ENCODE assay signal across 21 cellular contexts in the genomic region with DNA sequence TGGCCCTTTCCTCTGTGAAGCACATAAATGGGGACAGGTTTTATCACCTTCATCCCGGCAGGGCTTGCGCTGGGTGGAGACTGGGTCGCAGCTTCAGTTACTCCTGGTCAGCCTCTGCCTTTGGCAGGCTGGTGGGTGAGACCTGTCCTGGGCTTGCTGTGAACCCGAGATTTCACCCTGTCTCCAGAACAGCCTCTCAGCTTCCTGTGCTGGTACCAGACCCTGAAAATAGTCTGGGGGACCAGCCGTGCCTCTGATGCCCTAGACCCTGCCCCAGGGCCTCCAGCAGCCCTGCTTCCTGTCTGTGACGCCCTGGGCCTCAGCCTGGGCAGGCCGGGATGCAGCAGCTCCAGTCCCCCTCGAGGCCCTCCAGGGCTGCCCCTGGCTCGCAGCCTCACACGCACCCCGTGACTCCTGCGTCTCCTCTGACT. TPM values are rescaled to one million over a fixed set of nuclear protein-coding genes. Genes with fewer than 3 reads are reported as not detected.
DNase-seq lines count a peak whose midpoint lies in the region; ATAC-seq, FAIRE-seq and TF ChIP-seq lines count a peak whose summit lies in the region.
"Had no signal": no experiment of that assay in that cellular context is flagged by ENCODE, and none has a peak within 500 bp of the region (broad histone marks: within the 10 kb centered on the region; RNA-seq: fewer than 3 reads in every experiment).

No MANE protein-coding gene starts in this region.

- DNase-seq in activated naive CD4-positive, alpha-beta T cell treated with anti-CD3 and anti-CD28 coated beads, Interleukin-2, amount 10 ng/mL, durations not matched to agents 7 days and 5 days, result peak; percentile 19
- DNase-seq in activated naive CD4-positive, alpha-beta T cell treated with anti-CD3 and anti-CD28 coated beads for 36 hours, result no peak
- DNase-seq in K562 (ENCODE audit: extremely low read depth in 1 of 4, low spot score in 3 of 4) (no peak), transverse colon (peak; percentile 6), SIG-M5 (lab: John Stamatoyannopoulos, UW) (no peak), NCI-H2196 (lab: John Stamatoyannopoulos, UW; ENCODE audit: unreplicated experiment) (no peak), COLO829 (ENCODE audit: low spot score) (no peak)
- peak; percentile 52 for DNase-seq in natural killer cell treated with Interleukin-12 subunit alpha and Interleukin-12 subunit beta and Interleukin-15 and Interleukin-18, amount 100 ng/mL, for 72 hours (ENCODE audit: low spot score)
- DNase-seq: activated CD4-positive, alpha-beta T cell treated with anti-CD3 and anti-CD28 coated beads for 1 hour; activated gamma-delta T cell treated with Interleukin-2 at 50 U/mL for 16 hours; anterior cingulate cortex; DMS 273 treated with DMSO at 0.1 percent for 48 hours; effector CD4-positive, alpha-beta T cell; MM.1S; naive B cell; T-helper 9 cell had no signal

- TF ChIP-seq CTCF in K562 (IDR thresholded peaks at IDR 0.05 in 2 of 3, conservative IDR thresholded peaks at IDR 0.05 in 1 of 3; ENCODE audit: insufficient read depth in 2 of 3, low read depth in 1 of 3, low read length in 3 of 3), result no peak
- TF ChIP-seq CTCF in transverse colon (IDR thresholded peaks at IDR 0.05), result no peak

- TF ChIP-seq POLR2A in K562 (conservative IDR thresholded peaks at IDR 0.05) (no peak), transverse colon (IDR thresholded peaks at IDR 0.05) (no peak)

- no peak for FAIRE-seq in K562 (lab: Jason Lieb, UNC)
- FAIRE-seq: GM12891 had no signal

- POLR2A ChIA-PET in K562 (lab: Yijun Ruan, JAX), result no interaction called here

- no peak for TF ChIP-seq RAD21 in K562 (CRISPR knock-in tag; conservative IDR thresholded peaks at IDR 0.05 in 1 of 2, IDR thresholded peaks at IDR 0.05 in 1 of 2)

- H3K36me3 Mint-ChIP-seq in activated naive CD4-positive, alpha-beta T cell treated with anti-CD3 and anti-CD28 coated beads, Interleukin-2, amount 10 ng/mL, durations not matched to agents 7 days and 5 days, result no peaks in the 10 kb centered on the region
- H3K36me3 Mint-ChIP-seq in activated naive CD4-positive, alpha-beta T cell treated with anti-CD3 and anti-CD28 coated beads for 36 hours (ENCODE audit: low read depth), result no peaks in the 10 kb centered on the region
- H3K36me3 Mint-ChIP-seq in natural killer cell treated with Interleukin-12 subunit alpha and Interleukin-12 subunit beta and Interleukin-15 and Interleukin-18, amount 100 ng/mL, for 72 hours, result no peaks in the 10 kb centered on the region

- no peak overlapping the region for H3K4me2 ChIP-seq in K562 (ENCODE audit: insufficient read depth, low read length)

- no peaks in the 10 kb centered on the region for H4K20me1 ChIP-seq in K562 (replicated peaks; ENCODE audit: control insufficient read depth, insufficient read depth, low read length)

- H3K9ac ChIP-seq in K562 (ENCODE audit: insufficient read depth in 1 of 2, low read depth in 2 of 2, low read length in 2 of 2), result peak overlapping the region in 1 of 2 experiments; percentile 58; a peak in 2 of 4 replicates

- H2AFZ ChIP-seq in K562 (ENCODE audit: low read depth, low read length), result peak overlapping the region; percentile 72

- no peak overlapping the region for H3K4me3 Mint-ChIP-seq in activated naive CD4-positive, alpha-beta T cell treated with anti-CD3 and anti-CD28 coated beads, Interleukin-2, amount 10 ng/mL, durations not matched to agents 7 days and 5 days
- H3K4me3 Mint-ChIP-seq in activated naive CD4-positive, alpha-beta T cell treated with anti-CD3 and anti-CD28 coated beads for 36 hours, result no peak overlapping the region
- H3K4me3 Mint-ChIP-seq in natural killer cell treated with Interleukin-12 subunit alpha and Interleukin-12 subunit beta and Interleukin-15 and Interleukin-18, amount 100 ng/mL, for 72 hours, result no peak overlapping the region

- no peaks in the 10 kb centered on the region for H3K36me3 ChIP-seq in K562 (ENCODE audit: control insufficient read depth, insufficient read depth, low read length)
- no peaks in the 10 kb centered on the region for H3K36me3 ChIP-seq in transverse colon
- H3K36me3 ChIP-seq: prostate gland, uterus had no signal

- H3K4me1 ChIP-seq in K562 (replicated peaks in 1 of 2; ENCODE audit: control insufficient read depth in 2 of 2, insufficient read depth in 2 of 2, low read length in 2 of 2) (peaks cover 5 to 22% of the 10 kb centered on the region in 2 experiments), transverse colon (peaks cover 0 to 5% (median 5%) of the 10 kb centered on the region in 4 donors)
- H3K4me1 ChIP-seq: prostate gland, uterus had no signal

- H3K79me2 ChIP-seq in K562 (ENCODE audit: control insufficient read depth, insufficient read depth, low read length), result no peaks in the 10 kb centered on the region

- H3K27ac ChIP-seq in K562 (ENCODE audit: extremely low read depth, low read depth, low read length) (no peak overlapping the region), transverse colon (no peak overlapping the region)
- H3K27ac ChIP-seq: prostate gland had no signal

- H3K27me3 ChIP-seq in K562 (ENCODE audit: control insufficient read depth in 2 of 2, insufficient read depth in 2 of 2, low read length in 2 of 2) (peaks cover 0 to 16% of the 10 kb centered on the region in 2 experiments; a peak in 3 of 5 replicates), transverse colon (no peaks in the 10 kb centered on the region)
- H3K27me3 ChIP-seq: uterus had no signal

- H3K9me3 Mint-ChIP-seq in activated naive CD4-positive, alpha-beta T cell treated with anti-CD3 and anti-CD28 coated beads, Interleukin-2, amount 10 ng/mL, durations not matched to agents 7 days and 5 days, result no peaks in the 10 kb centered on the region
- no peaks in the 10 kb centered on the region for H3K9me3 Mint-ChIP-seq in activated naive CD4-positive, alpha-beta T cell treated with anti-CD3 and anti-CD28 coated beads for 36 hours
- H3K9me3 Mint-ChIP-seq in natural killer cell treated with Interleukin-12 subunit alpha and Interleukin-12 subunit beta and Interleukin-15 and Interleukin-18, amount 100 ng/mL, for 72 hours, result no peaks in the 10 kb centered on the region
- H3K9me3 Mint-ChIP-seq: naive B cell had no signal

- ATAC-seq in K562, result no peak; the same call in 1 of the 3 replicates
- ATAC-seq in natural killer cell treated with Interleukin-12 subunit alpha and Interleukin-12 subunit beta and Interleukin-15 and Interleukin-18, amount 100 ng/mL, for 72 hours, result no peak
- ATAC-seq: HCT116, Panc1 had no signal

- peaks cover 13% of the 10 kb centered on the region for H3K4me1 Mint-ChIP-seq in activated naive CD4-positive, alpha-beta T cell treated with anti-CD3 and anti-CD28 coated beads, Interleukin-2, amount 10 ng/mL, durations not matched to agents 7 days and 5 days
- H3K4me1 Mint-ChIP-seq in activated naive CD4-positive, alpha-beta T cell treated with anti-CD3 and anti-CD28 coated beads for 36 hours (ENCODE audit: low read depth), result peaks cover 7% of the 10 kb centered on the region
- peaks cover 26 to 39% of the 10 kb centered on the region in 2 donors for H3K4me1 Mint-ChIP-seq in natural killer cell treated with Interleukin-12 subunit alpha and Interleukin-12 subunit beta and Interleukin-15 and Interleukin-18, amount 100 ng/mL, for 72 hours (ENCODE audit: low read depth in 2 of 2)

- H3K27me3 Mint-ChIP-seq in activated naive CD4-positive, alpha-beta T cell treated with anti-CD3 and anti-CD28 coated beads, Interleukin-2, amount 10 ng/mL, durations not matched to agents 7 days and 5 days, result peaks cover 22% of the 10 kb centered on the region
- no peaks in the 10 kb centered on the region for H3K27me3 Mint-ChIP-seq in activated naive CD4-positive, alpha-beta T cell treated with anti-CD3 and anti-CD28 coated beads for 36 hours (ENCODE audit: low read depth)
- H3K27me3 Mint-ChIP-seq in natural killer cell treated with Interleukin-12 subunit alpha and Interleukin-12 subunit beta and Interleukin-15 and Interleukin-18, amount 100 ng/mL, for 72 hours, result no peaks in the 10 kb centered on the region

- no peak overlapping the region for H3K27ac Mint-ChIP-seq in activated naive CD4-positive, alpha-beta T cell treated with anti-CD3 and anti-CD28 coated beads, Interleukin-2, amount 10 ng/mL, durations not matched to agents 7 days and 5 days
- H3K27ac Mint-ChIP-seq in activated naive CD4-positive, alpha-beta T cell treated with anti-CD3 and anti-CD28 coated beads for 36 hours, result no peak overlapping the region
- peak overlapping the region in 1 of 2 donors; percentile 30 for H3K27ac Mint-ChIP-seq in natural killer cell treated with Interleukin-12 subunit alpha and Interleukin-12 subunit beta and Interleukin-15 and Interleukin-18, amount 100 ng/mL, for 72 hours

- no TSS peak for BruUV-seq in K562 (replicated peaks; lab: Mats Ljungman, UMichigan)

- no peak overlapping the region for H3K4me3 ChIP-seq in K562
- H3K4me3 ChIP-seq in transverse colon, result no peak overlapping the region
- H3K4me3 ChIP-seq: prostate gland, uterus had no signal

- no peaks in the 10 kb centered on the region for H3K9me3 ChIP-seq in K562 (replicated peaks; ENCODE audit: control insufficient read depth, insufficient read depth, low read depth, low read length)
- no peaks in the 10 kb centered on the region for H3K9me3 ChIP-seq in transverse colon
- H3K9me3 ChIP-seq: prostate gland, uterus had no signal

- intact Hi-C loops in activated naive CD4-positive, alpha-beta T cell treated with anti-CD3 and anti-CD28 coated beads for 36 hours (cut with micrococcal nuclease), result loop anchor here (10.0 kb wide), 1 partner anchor 251 kb away; no protein-coding TSS in a partner anchor
- intact Hi-C loops in K562 (cut with micrococcal nuclease) (no loop called here), transverse colon (cut with DNase I; ENCODE audit: low total_unique reads) (no loop called here)

- TF ChIP-seq EP300 in K562 (IDR thresholded peaks at IDR 0.05; ENCODE audit: low read length), result no peak
- no peak for TF ChIP-seq EP300 in transverse colon (IDR thresholded peaks at IDR 0.05; ENCODE audit: low read depth)

- H3K9me1 ChIP-seq in K562 (ENCODE audit: control insufficient read depth, insufficient read depth, low read length), result no peaks in the 10 kb centered on the region

- in situ Hi-C loops in K562 (cut with MboI), result loop anchor here (10.0 kb wide), 1 partner anchor 251 kb away; no protein-coding TSS in a partner anchor
- in situ Hi-C loops in transverse colon (cut with MboI; ENCODE audit: low pct_ligation_motif_present in 1 of 4, low pct_unique_long_range_greater_than_20kb in 1 of 4, low sequenced_read_pairs in 3 of 4), result loop anchor here in 3 of 4 donors (10.0 to 25.0 kb wide), 3 partner anchors 154 to 254 kb away; partner anchors contain the start of gene INPP5A (in 2 of the 3)

- WGBS in K562 (ENCODE audit: insufficient coverage, low coverage, missing lambda C conversion rate), result 20% methylated on average over 7 of the region's 12 CpGs
- WGBS in transverse colon (ENCODE audit: low coverage in 1 of 2), 2 donors, result 72% methylated on average over 11 of the region's 12 CpGs; no CpG with 5 or more reads in 1 of the 2 donors

- CTCF ChIA-PET in activated naive CD4-positive, alpha-beta T cell treated with anti-CD3 and anti-CD28 coated beads, Interleukin-2, amount 10 ng/mL, durations not matched to agents 7 days and 5 days (lab: Charles Lee), result interaction anchor here (1.9 kb wide), 1 partner anchor 71 kb away, joined by 9 read pairs; no protein-coding TSS in a partner anchor
- CTCF ChIA-PET in activated naive CD4-positive, alpha-beta T cell treated with anti-CD3 and anti-CD28 coated beads for 36 hours (lab: Charles Lee), result no interaction called here
- CTCF ChIA-PET in K562 (lab: Yijun Ruan, JAX; ENCODE audit: low intra/inter-chr PET ratio), result no interaction called here

RNA-seq across cellular contexts. Expression of gene PWWP2B, which starts 13.2 kb away (rescaled TPM):
- total RNA-seq in activated naive CD4-positive, alpha-beta T cell treated with anti-CD3 and anti-CD28 coated beads for 36 hours, result 1 to 10 TPM; 1.5 to 2.2 TPM
- 1.1 and 5.8 TPM in 2 replicates for total RNA-seq in K562 (2011; cell fraction: chromatin; rRNA removed; ENCODE audit: low replicate concordance)
- 5.5 and 6.5 TPM in 2 replicates for total RNA-seq in K562 (2011; cell fraction: nucleolus; rRNA removed)
- 3.1 and 3.2 TPM in 2 replicates for total RNA-seq in K562 (2011; cell fraction: nucleoplasm; rRNA removed)
- total RNA-seq in K562 (2014; rRNA removed) (7.5 and 10.4 TPM in 2 replicates), K562 (2014; rRNA removed; fragmentation: Illumina TruSeq; extraction: Trizol) (0.64 and 0.80 TPM in 2 replicates), K562 (2015; rRNA removed; fragmentation: Illumina TruSeq; extraction: Trizol) (2.0 and 2.7 TPM in 2 replicates), K562 (2021) (9.2 and 9.8 TPM in 2 replicates), transverse colon (100 to 1,000 TPM in 1 of 4 donors, 10 to 100 TPM in 3; 45.9 to 129 (median 61.2) TPM)
- polyA plus RNA-seq in K562 (2011; rRNA removed) (1.2 and 1.7 TPM in 2 replicates), K562 (2014; fragmentation: Illumina TruSeq; extraction: Trizol) (0.24 and 1.2 TPM in 2 replicates), K562 (2014; fragmentation: Nextera tagmentation; extraction: Ambion mirVana) (under 1 TPM in 1 of 2 experiments, not detected in 1; 0.07 TPM), K562 (2014; rRNA removed) (3.3 and 4.3 TPM in 2 replicates)
- 2.3 and 7.4 TPM in 2 replicates for polyA plus RNA-seq in K562 (2011; cell fraction: cytosol; rRNA removed)
- 3.1 and 5.8 TPM in 2 replicates for polyA plus RNA-seq in K562 (2011; cell fraction: nucleus; rRNA removed)
- 3.8 and 4.8 TPM in 2 replicates for polyA plus RNA-seq in K562 (2012)
- 0.57 and 1.3 TPM in 2 replicates for polyA minus RNA-seq in K562 (2011; rRNA and poly(A)+ RNA removed)
- polyA minus RNA-seq in K562 (2011; cell fraction: cytosol; rRNA and poly(A)+ RNA removed), result 2.9 and 4.0 TPM in 2 replicates
- polyA minus RNA-seq in K562 (2011; cell fraction: nucleus; rRNA and poly(A)+ RNA removed), result 2.0 and 2.8 TPM in 2 replicates
- total RNA-seq in natural killer cell treated with Interleukin-12 subunit alpha and Interleukin-12 subunit beta and Interleukin-15 and Interleukin-18, amount 100 ng/mL, for 72 hours, result 10 to 100 TPM; 15.2 to 17.9 TPM

RNA-seq across cellular contexts. Expression of gene LRRC27, which starts 51.8 kb away (rescaled TPM):
- 1 to 10 TPM; 1.5 to 1.9 TPM for total RNA-seq in activated naive CD4-positive, alpha-beta T cell treated with anti-CD3 and anti-CD28 coated beads for 36 hours
- 8.1 and 11.5 TPM in 2 replicates for total RNA-seq in K562 (2011; cell fraction: chromatin; rRNA removed; ENCODE audit: low replicate concordance)
- 4.9 and 5.3 TPM in 2 replicates for total RNA-seq in K562 (2011; cell fraction: nucleolus; rRNA removed)
- total RNA-seq in K562 (2011; cell fraction: nucleoplasm; rRNA removed), result 4.6 and 5.2 TPM in 2 replicates
- total RNA-seq in K562 (2014; rRNA removed), result 1.00 and 2.2 TPM in 2 replicates
- 1.3 and 1.5 TPM in 2 replicates for total RNA-seq in K562 (2014; rRNA removed; fragmentation: Illumina TruSeq; extraction: Trizol)
- total RNA-seq in K562 (2015; rRNA removed; fragmentation: Illumina TruSeq; extraction: Trizol), result 1.2 and 1.3 TPM in 2 replicates
- total RNA-seq in K562 (2021), result 2.3 TPM in 2 replicates
- polyA plus RNA-seq in K562 (2011; rRNA removed), result 2.2 and 2.3 TPM in 2 replicates
- polyA plus RNA-seq in K562 (2011; cell fraction: cytosol; rRNA removed), result 1.8 and 2.2 TPM in 2 replicates
- 7.7 and 13.9 TPM in 2 replicates for polyA plus RNA-seq in K562 (2011; cell fraction: nucleus; rRNA removed)
- polyA plus RNA-seq in K562 (2012), result 1.8 and 5.9 TPM in 2 replicates
- polyA plus RNA-seq in K562 (2014; fragmentation: Illumina TruSeq; extraction: Trizol), result 1.4 and 2.6 TPM in 2 replicates
- under 1 TPM; 0.10 to 0.38 TPM for polyA plus RNA-seq in K562 (2014; fragmentation: Nextera tagmentation; extraction: Ambion mirVana)
- polyA plus RNA-seq in K562 (2014; rRNA removed), result 1.7 and 2.7 TPM in 2 replicates
- 0.93 and 1.4 TPM in 2 replicates for polyA minus RNA-seq in K562 (2011; rRNA and poly(A)+ RNA removed)
- polyA minus RNA-seq in K562 (2011; cell fraction: cytosol; rRNA and poly(A)+ RNA removed), result 0.86 TPM in 1 of 2 replicates, not detected in the other
- polyA minus RNA-seq in K562 (2011; cell fraction: nucleus; rRNA and poly(A)+ RNA removed), result 2.7 and 3.3 TPM in 2 replicates
- total RNA-seq in natural killer cell treated with Interleukin-12 subunit alpha and Interleukin-12 subunit beta and Interleukin-15 and Interleukin-18, amount 100 ng/mL, for 72 hours, result 1 to 10 TPM; 6.5 to 8.5 TPM
- 10 to 100 TPM in 1 of 4 donors, 1 to 10 TPM in 2, not detected in 1; 5.9 to 69.5 (median 8.3) TPM for total RNA-seq in transverse colon

Comparison
In these comparisons a context has a peak if more than half of its experiments do, and no peak if none do; other contexts are left out.
1. DNase-seq: peak in activated naive CD4-positive, alpha-beta T cell treated with anti-CD3 and anti-CD28 coated beads, Interleukin-2, amount 10 ng/mL, durations not matched to agents 7 days and 5 days (single experiment), natural killer cell treated with Interleukin-12 subunit alpha and Interleukin-12 subunit beta and Interleukin-15 and Interleukin-18, amount 100 ng/mL, for 72 hours (single experiment) and transverse colon (single experiment); none in activated naive CD4-positive, alpha-beta T cell treated with anti-CD3 and anti-CD28 coated beads for 36 hours (single experiment), K562 (0 of 4), SIG-M5 (single experiment), NCI-H2196 (single experiment) and COLO829 (single experiment).